Comparison of ENCODE assay signal across 8 cellular contexts in genomic region chr14:81464253-81465001, GRCh38.
DNase-seq lines count a peak whose midpoint lies in the region; ATAC-seq and TF ChIP-seq lines count a peak whose summit lies in the region.

No MANE protein-coding gene starts in this region.

- H3K36me3 Mint-ChIP-seq in activated naive CD8-positive, alpha-beta T cell treated with anti-CD3 and anti-CD28 coated beads, Interleukin-2, amount 10 ng/mL, durations not matched to agents 7 days and 5 days = peaks cover 2% of the 10 kb centered on the region
- no peaks in the 10 kb centered on the region for H3K36me3 Mint-ChIP-seq in progenitor cell of endocrine pancreas (ENCODE audit: insufficient read depth)

- H3F3A ChIP-seq in PC-9 (ENCODE audit: insufficient read depth, low read depth) = no peaks in the 10 kb centered on the region

- H3K27ac ChIP-seq in HUES48 (ENCODE audit: low read depth, low read length) = no peak overlapping the region
- H3K27ac ChIP-seq in PC-9 = no peak overlapping the region
- H3K27ac ChIP-seq in heart right ventricle = peak overlapping the region in 4 of 10 donors; percentile 33 to 89 (median 46)

- peaks cover 3% of the 10 kb centered on the region for H3K27me3 Mint-ChIP-seq in activated naive CD8-positive, alpha-beta T cell treated with anti-CD3 and anti-CD28 coated beads, Interleukin-2, amount 10 ng/mL, durations not matched to agents 7 days and 5 days
- no peaks in the 10 kb centered on the region for H3K27me3 Mint-ChIP-seq in progenitor cell of endocrine pancreas

- peak overlapping the region; percentile 94 for H3K27ac Mint-ChIP-seq in activated naive CD8-positive, alpha-beta T cell treated with anti-CD3 and anti-CD28 coated beads, Interleukin-2, amount 10 ng/mL, durations not matched to agents 7 days and 5 days
- H3K27ac Mint-ChIP-seq in progenitor cell of endocrine pancreas = peak overlapping the region; percentile 45

- ATAC-seq in GM21390 (IDR thresholded peaks at IDR 0.05; ENCODE audit: unreplicated experiment) (peak; percentile 75), heart right ventricle (peak in 6 of 8 donors; percentile 43 to 54 (median 51)), GM18520 (IDR thresholded peaks at IDR 0.05; ENCODE audit: unreplicated experiment) (no peak)
- ATAC-seq in activated naive CD8-positive, alpha-beta T cell treated with anti-CD3 and anti-CD28 coated beads, Interleukin-2, amount 10 ng/mL, durations not matched to agents 7 days and 5 days (ENCODE audit: low read depth) = peak; percentile 81

- POLR2A ChIA-PET in PC-9 (lab: Charles Lee; ENCODE audit: unreplicated experiment) = no interaction called here
- POLR2A ChIA-PET in activated naive CD8-positive, alpha-beta T cell treated with anti-CD3 and anti-CD28 coated beads, Interleukin-2, amount 10 ng/mL, durations not matched to agents 7 days and 5 days (lab: Charles Lee) = interaction anchor here (0.6 to 1.9 kb wide), 6 partner anchors 9 to 245 kb away, joined by 3 to 13 read pairs (median 5); partner anchors contain the start of genes GTF2A1 and SEL1L

- H3K9me2 ChIP-seq in PC-9 (ENCODE audit: insufficient read depth) = no peaks in the 10 kb centered on the region

- no peaks in the 10 kb centered on the region for H3K4me1 ChIP-seq in HUES48 (ENCODE audit: control insufficient read depth, insufficient read depth, low read length)
- H3K4me1 ChIP-seq in PC-9 (replicated peaks; ENCODE audit: insufficient read depth) = no peaks in the 10 kb centered on the region
- peaks cover 0 to 10% (median 0%) of the 10 kb centered on the region in 9 donors for H3K4me1 ChIP-seq in heart right ventricle

- no peaks in the 10 kb centered on the region for H3K9me3 Mint-ChIP-seq in activated naive CD8-positive, alpha-beta T cell treated with anti-CD3 and anti-CD28 coated beads, Interleukin-2, amount 10 ng/mL, durations not matched to agents 7 days and 5 days
- no peaks in the 10 kb centered on the region for H3K9me3 Mint-ChIP-seq in progenitor cell of endocrine pancreas (ENCODE audit: low read depth)

- TF ChIP-seq CTCF in PC-9 (conservative IDR thresholded peaks at IDR 0.05) = peak; percentile 90
- TF ChIP-seq CTCF in heart right ventricle (IDR thresholded peaks at IDR 0.05) = peak; percentile 81 to 94 (median 89)
- TF ChIP-seq CTCF in progenitor cell of endocrine pancreas (IDR thresholded peaks at IDR 0.05; ENCODE audit: unreplicated experiment) = peak; percentile 91

- CTCF ChIA-PET in PC-9 (lab: Charles Lee) = interaction anchor here (0.8 kb wide), 1 partner anchor 468 kb away, joined by 3 read pairs; no protein-coding TSS in a partner anchor

- H3K9ac ChIP-seq in HUES48 (ENCODE audit: low read depth, low read length) = peak overlapping the region; percentile 47; the same call in 1 of the 2 replicates

- DNase-seq in DMS79 treated with DMSO at 0.1 percent for 48 hours (lab: John Stamatoyannopoulos, UW) (peak; percentile 99), PC-9 (peak in 1 of 2 experiments; percentile 5), heart right ventricle (peak in 1 of 2 donors; percentile 63), progenitor cell of endocrine pancreas (ENCODE audit: low spot score, unreplicated experiment) (peak; percentile 44)
- DNase-seq in activated naive CD8-positive, alpha-beta T cell treated with anti-CD3 and anti-CD28 coated beads, Interleukin-2, amount 10 ng/mL, durations not matched to agents 7 days and 5 days = no peak

- peak overlapping the region; percentile 79 for H3K4me2 ChIP-seq in PC-9

- H3K79me2 ChIP-seq in PC-9 (ENCODE audit: low read depth) = no peaks in the 10 kb centered on the region

- no peaks in the 10 kb centered on the region for H3K27me3 ChIP-seq in HUES48 (ENCODE audit: control insufficient read depth, insufficient read depth, low read length)
- H3K27me3 ChIP-seq in PC-9 (ENCODE audit: insufficient read depth, low read depth) = no peaks in the 10 kb centered on the region
- H3K27me3 ChIP-seq in heart right ventricle = no peaks in the 10 kb centered on the region

- H3K4me3 ChIP-seq in HUES48 (ENCODE audit: low read depth, low read length) (peak overlapping the region; percentile 57), PC-9 (peak overlapping the region; percentile 33; the same call in 1 of the 2 replicates), heart right ventricle (peak overlapping the region in 9 of 10 donors; percentile 21 to 60 (median 51))

- peaks cover 7% of the 10 kb centered on the region for H3K4me1 Mint-ChIP-seq in activated naive CD8-positive, alpha-beta T cell treated with anti-CD3 and anti-CD28 coated beads, Interleukin-2, amount 10 ng/mL, durations not matched to agents 7 days and 5 days
- H3K4me1 Mint-ChIP-seq in progenitor cell of endocrine pancreas (ENCODE audit: low read depth) = peaks cover 1% of the 10 kb centered on the region

- no peaks in the 10 kb centered on the region for H4K20me1 ChIP-seq in PC-9 (ENCODE audit: insufficient read depth)

- WGBS in heart right ventricle, 2 donors = 17 to 18% methylated on average over 15 of the region's 15 CpGs

- H3K9me3 ChIP-seq in HUES48 (ENCODE audit: control insufficient read depth, insufficient read depth, low read length) (no peaks in the 10 kb centered on the region), PC-9 (ENCODE audit: insufficient read depth, low read depth) (no peaks in the 10 kb centered on the region), heart right ventricle (no peaks in the 10 kb centered on the region)

- BruUV-seq in PC-9 (replicated peaks; lab: Mats Ljungman, UMichigan) = no TSS peak

- H3K36me3 ChIP-seq in HUES48 (ENCODE audit: control insufficient read depth, insufficient read depth, low read length) (no peaks in the 10 kb centered on the region), PC-9 (ENCODE audit: low read depth) (no peaks in the 10 kb centered on the region), heart right ventricle (no peaks in the 10 kb centered on the region)

- intact Hi-C loops in PC-9 (cut with micrococcal nuclease; ENCODE audit: unreplicated experiment) (loop anchor here (10.0 kb wide), 2 partner anchors 470 to 510 kb away; partner anchors contain the start of gene TSHR), heart right ventricle (cut with DNase I) (loop anchor here in 5 of 10 donors (2.0 to 10.0 kb wide), 3 partner anchors 196 to 470 kb away; no protein-coding TSS in a partner anchor)

- peak overlapping the region; percentile 87 for H3K4me3 Mint-ChIP-seq in activated naive CD8-positive, alpha-beta T cell treated with anti-CD3 and anti-CD28 coated beads, Interleukin-2, amount 10 ng/mL, durations not matched to agents 7 days and 5 days
- peak overlapping the region; percentile 42 for H3K4me3 Mint-ChIP-seq in progenitor cell of endocrine pancreas (ENCODE audit: low read depth)

- peak overlapping the region; percentile 65 for H2AFZ ChIP-seq in PC-9
